Comparison of ENCODE assay signal across 1 cellular context in the genomic region with DNA sequence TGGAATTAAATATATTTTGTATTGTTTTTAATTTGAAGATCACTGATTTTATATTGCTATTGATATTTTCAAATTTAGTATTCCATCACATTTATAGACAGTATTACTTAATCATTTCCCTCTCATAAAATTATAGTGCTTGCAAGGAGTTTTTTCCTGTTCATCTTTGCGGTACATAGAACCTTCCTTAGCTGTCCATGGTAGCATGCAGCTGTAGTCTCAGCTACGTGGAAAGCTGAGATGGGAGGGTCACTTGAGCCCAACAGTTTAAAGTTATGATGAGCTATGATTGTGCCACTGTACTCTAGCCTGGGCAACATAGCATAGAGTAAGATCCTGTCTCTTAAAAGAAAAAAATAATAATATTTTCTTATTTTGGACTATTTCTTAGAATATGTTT.
TF ChIP-seq lines count a peak whose summit lies in the region.

No MANE protein-coding gene starts in this region.

TF ChIP-seq in IMR-90, 13 proteins besides CTCF, POLR2A, EP300 and RAD21:
- no peak for TF ChIP-seq RFX5 (IDR thresholded peaks at IDR 0.05; ENCODE audit: low read depth, low read length)
- TF ChIP-seq CEBPB (IDR thresholded peaks at IDR 0.05; ENCODE audit: low read depth, low read length) = no peak
- TF ChIP-seq SMC3 (IDR thresholded peaks at IDR 0.05; ENCODE audit: low read depth, low read length) = no peak
